In genomic region chr12:94305293-94305957, GRCh38 we compare ENCODE assay signal across 8 cellular contexts.
DNase-seq lines count a peak whose midpoint lies in the region; ATAC-seq and TF ChIP-seq lines count a peak whose summit lies in the region.

No MANE protein-coding gene starts in this region.

- H3K4me3 Mint-ChIP-seq in activated B cell treated with CpG ODN at 0.5 μM for 24 hours = no peak overlapping the region

- intact Hi-C loops in activated B cell treated with CpG ODN at 0.5 μM for 24 hours (cut with micrococcal nuclease) (no loop called here), uterus (cut with DNase I; ENCODE audit: low total_unique reads) (no loop called here)

- peak overlapping the region; percentile 46 for H3K27ac Mint-ChIP-seq in activated B cell treated with CpG ODN at 0.5 μM for 24 hours

- H3K4me1 Mint-ChIP-seq in activated B cell treated with CpG ODN at 0.5 μM for 24 hours = peaks cover 42% of the 10 kb centered on the region

- peaks cover 30% of the 10 kb centered on the region for H3K36me3 ChIP-seq in mesodermal cell (ENCODE audit: control insufficient read depth, insufficient read depth, low read length)
- no peaks in the 10 kb centered on the region for H3K36me3 ChIP-seq in uterus

- H3K27me3 Mint-ChIP-seq in activated B cell treated with CpG ODN at 0.5 μM for 24 hours = no peaks in the 10 kb centered on the region

- H3K27ac ChIP-seq in mesodermal cell (ENCODE audit: low read depth, low read length, severe bottlenecking) (peak overlapping the region; percentile 55), uterus (peak overlapping the region in 1 of 2 donors; percentile 63)

- TF ChIP-seq POLR2A in uterus (IDR thresholded peaks at IDR 0.05) = no peak

- POLR2A ChIA-PET in activated B cell treated with CpG ODN at 0.5 μM for 24 hours (lab: Charles Lee) = interaction anchor here (1.0 to 1.5 kb wide), 2 partner anchors 8 to 43 kb away, joined by 4 to 6 read pairs; no protein-coding TSS in a partner anchor

- H3K9me3 Mint-ChIP-seq in activated B cell treated with CpG ODN at 0.5 μM for 24 hours = no peaks in the 10 kb centered on the region

- CTCF ChIA-PET in activated B cell treated with CpG ODN at 0.5 μM for 24 hours (lab: Charles Lee) = no interaction called here

- no peak for DNase-seq in activated B cell treated with CpG ODN at 0.5 μM for 24 hours
- DNase-seq in uterus = no peak
- no peak for DNase-seq in GOT3 (lab: John Stamatoyannopoulos, UW)
- no peak for DNase-seq in islet precursor cell
- DNase-seq in retina = no peak

- peaks cover 79% of the 10 kb centered on the region for H3K36me3 Mint-ChIP-seq in activated B cell treated with CpG ODN at 0.5 μM for 24 hours (ENCODE audit: low read depth)

- TF ChIP-seq CTCF in activated B cell treated with CpG ODN at 0.5 μM for 24 hours (IDR thresholded peaks at IDR 0.05) = no peak
- no peak for TF ChIP-seq CTCF in uterus (IDR thresholded peaks at IDR 0.05)

- 50 to 66% methylated on average over 3 to 4 of the region's 7 CpGs for WGBS in mesodermal cell (ENCODE audit: insufficient coverage in 2 of 2), 2 experiments

- H3K27me3 ChIP-seq in uterus = no peaks in the 10 kb centered on the region

- H3K9me3 ChIP-seq in mesodermal cell (ENCODE audit: control insufficient read depth, low read length) (no peaks in the 10 kb centered on the region), uterus (no peaks in the 10 kb centered on the region)

- no peak overlapping the region for H3K4me3 ChIP-seq in mesodermal cell (ENCODE audit: extremely low read depth, insufficient read depth, low read length, poor library complexity, severe bottlenecking)
- no peak overlapping the region for H3K4me3 ChIP-seq in uterus

- ATAC-seq in GM18498 (IDR thresholded peaks at IDR 0.05; ENCODE audit: unreplicated experiment) (peak; percentile 54), HG02798 (IDR thresholded peaks at IDR 0.05; ENCODE audit: poor library complexity, unreplicated experiment) (peak; percentile 55), activated B cell treated with CpG ODN at 0.5 μM for 24 hours (ENCODE audit: low read depth) (peak; percentile 25)

- H3K4me1 ChIP-seq in mesodermal cell (ENCODE audit: control insufficient read depth, insufficient read depth, low read length, poor library complexity, severe bottlenecking) (peaks cover 43% of the 10 kb centered on the region), uterus (peaks cover 0 to 7% of the 10 kb centered on the region in 2 donors)
